In the genomic region with DNA sequence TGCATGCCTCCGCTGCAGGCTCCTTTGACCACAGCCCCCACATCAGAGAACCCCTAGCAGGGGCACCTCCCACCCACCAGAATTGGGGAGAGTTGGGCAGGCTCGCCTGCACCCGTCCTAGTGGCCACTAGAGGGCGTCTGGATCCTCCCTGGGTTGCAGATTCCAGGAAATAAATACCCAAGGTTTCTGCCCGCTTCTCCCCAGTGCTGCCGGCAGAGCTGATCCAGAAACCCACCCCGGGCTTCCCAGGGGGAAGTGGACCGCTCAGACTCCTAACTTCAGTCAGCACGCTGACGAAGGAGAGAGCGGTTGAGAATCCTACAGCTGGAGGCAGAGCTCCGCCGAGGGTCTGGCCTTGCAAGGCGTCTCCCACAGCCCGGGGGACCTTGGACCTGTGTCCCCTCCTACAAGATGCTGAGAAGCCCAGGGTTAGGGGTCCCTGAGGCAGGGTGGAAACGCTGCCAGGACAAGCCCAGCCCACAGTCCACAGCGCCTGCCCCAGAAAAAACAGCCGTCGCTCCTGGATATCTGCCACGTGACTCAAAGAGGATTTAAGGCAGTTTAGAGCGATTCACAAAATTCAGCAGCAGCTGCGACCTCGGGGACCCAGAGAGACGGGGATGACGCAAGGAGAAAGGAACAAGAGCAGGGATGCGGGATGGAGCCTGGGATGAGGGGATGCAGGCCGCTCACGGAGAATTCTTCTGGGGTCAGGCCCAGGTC, we compare ENCODE assay signal across 8 cellular contexts. TPM values are rescaled to one million over a fixed set of nuclear protein-coding genes. Genes with fewer than 3 reads are reported as not detected.
DNase-seq lines count a peak whose midpoint lies in the region; ATAC-seq and TF ChIP-seq lines count a peak whose summit lies in the region.

No MANE protein-coding gene starts in this region.

- H3K9me2 ChIP-seq in OCI-LY1 (ENCODE audit: low read depth, low read length), result no peaks in the 10 kb centered on the region

- H3K4me1 Mint-ChIP-seq in activated T-helper 17 cell treated with anti-CD3 and anti-CD28 coated beads, Interleukin-2, amount 50 U/mL, for 72 hours, result no peaks in the 10 kb centered on the region
- H3K4me1 Mint-ChIP-seq in nephron, result peaks cover 25% of the 10 kb centered on the region

- no peaks in the 10 kb centered on the region for H4K20me1 ChIP-seq in OCI-LY1 (ENCODE audit: insufficient read depth, low read length)

- H3K27me3 ChIP-seq in OCI-LY1 (ENCODE audit: insufficient read depth, low read length), result no peaks in the 10 kb centered on the region

- peak; percentile 60 for DNase-seq in DMS53 (lab: John Stamatoyannopoulos, UW)
- no peak for DNase-seq in DMS53 treated with DMSO at 0.1 percent for 48 hours (lab: John Stamatoyannopoulos, UW; ENCODE audit: unreplicated experiment)
- peak; percentile 23 for DNase-seq in fibroblast of the conjunctiva (ENCODE audit: low read depth)
- peak; percentile 38 for DNase-seq in stimulated activated naive CD4-positive, alpha-beta T cell treated with Interleukin-2 at 50 U/mL for 16 hours (lab: John Stamatoyannopoulos, UW)

- H3K9ac ChIP-seq in OCI-LY1 (ENCODE audit: low read length), result no peak overlapping the region

- peak overlapping the region; percentile 41 for H3K4me3 ChIP-seq in OCI-LY1 (ENCODE audit: low read depth, low read length, poor library complexity, severe bottlenecking)

- TF ChIP-seq CTCF in OCI-LY1 (IDR thresholded peaks at IDR 0.05; ENCODE audit: low read length) (peak; percentile 86), nephron (IDR thresholded peaks at IDR 0.05; ENCODE audit: unreplicated experiment in 3 of 3) (peak; percentile 91 to 99 (median 98))

- peak overlapping the region; percentile 58 for H3K4me2 ChIP-seq in OCI-LY1 (ENCODE audit: low read length)

- no peaks in the 10 kb centered on the region for H3K36me3 ChIP-seq in OCI-LY1 (ENCODE audit: insufficient read depth, low read length)

- H3K27ac ChIP-seq in OCI-LY1 (ENCODE audit: low read depth, low read length, poor library complexity, severe bottlenecking), result no peak overlapping the region

- no peaks in the 10 kb centered on the region for H3K9me3 Mint-ChIP-seq in activated T-helper 17 cell treated with anti-CD3 and anti-CD28 coated beads, Interleukin-2, amount 50 U/mL, for 72 hours
- no peaks in the 10 kb centered on the region for H3K9me3 Mint-ChIP-seq in nephron

- ATAC-seq in HG03066 (IDR thresholded peaks at IDR 0.05; ENCODE audit: low read depth, unreplicated experiment), result peak; percentile 59
- ATAC-seq in activated T-helper 17 cell treated with anti-CD3 and anti-CD28 coated beads, Interleukin-2, amount 50 U/mL, for 72 hours (replicated peaks), result peak; percentile 60

- no peaks in the 10 kb centered on the region for H3K4me1 ChIP-seq in OCI-LY1 (ENCODE audit: insufficient read depth, low read length, severe bottlenecking)

- no peaks in the 10 kb centered on the region for H3K9me3 ChIP-seq in OCI-LY1 (ENCODE audit: low read length)

- peaks cover 23% of the 10 kb centered on the region for H3K27me3 Mint-ChIP-seq in activated T-helper 17 cell treated with anti-CD3 and anti-CD28 coated beads, Interleukin-2, amount 50 U/mL, for 72 hours
- peaks cover 69% of the 10 kb centered on the region for H3K27me3 Mint-ChIP-seq in nephron (ENCODE audit: low read depth)

- no peak overlapping the region for H2AFZ ChIP-seq in OCI-LY1 (ENCODE audit: low read length)

- no peaks in the 10 kb centered on the region for H3K79me2 ChIP-seq in OCI-LY1 (ENCODE audit: insufficient read depth, low read length)

- H3K36me3 Mint-ChIP-seq in activated T-helper 17 cell treated with anti-CD3 and anti-CD28 coated beads, Interleukin-2, amount 50 U/mL, for 72 hours (ENCODE audit: low read depth), result no peaks in the 10 kb centered on the region
- no peaks in the 10 kb centered on the region for H3K36me3 Mint-ChIP-seq in nephron (ENCODE audit: low read depth)

- H3K27ac Mint-ChIP-seq in activated T-helper 17 cell treated with anti-CD3 and anti-CD28 coated beads, Interleukin-2, amount 50 U/mL, for 72 hours, result no peak overlapping the region
- H3K27ac Mint-ChIP-seq in nephron, result no peak overlapping the region

- H3F3A ChIP-seq in OCI-LY1 (ENCODE audit: insufficient read depth, low read length), result no peaks in the 10 kb centered on the region

- peak overlapping the region; percentile 55 for H3K4me3 Mint-ChIP-seq in activated T-helper 17 cell treated with anti-CD3 and anti-CD28 coated beads, Interleukin-2, amount 50 U/mL, for 72 hours
- H3K4me3 Mint-ChIP-seq in nephron, result peak overlapping the region; percentile 5 to 59 (median 45)

RNA-seq across cellular contexts. Expression of a gene that starts 32.6 kb away (rescaled TPM):
- total RNA-seq in activated T-helper 17 cell treated with anti-CD3 and anti-CD28 coated beads, Interleukin-2, amount 50 U/mL, for 72 hours, result not detected
